Comparison of ENCODE assay signal across 20 cellular contexts in genomic region chr11:95989780-95990179, GRCh38.
"Had no signal": no experiment of that assay in that cellular context is flagged by ENCODE, and none has a peak within 500 bp of the region (broad histone marks: within the 10 kb centered on the region; RNA-seq: fewer than 3 reads in every experiment).

No MANE protein-coding gene starts in this region.

- H3K4me1 Mint-ChIP-seq: natural killer cell had no signal

- H3K9me3 ChIP-seq: esophagus squamous epithelium, gastroesophageal sphincter, left ventricle myocardium inferior, ovary, right atrium auricular region, tibial nerve had no signal

- DNase-seq: effector memory CD8-positive, alpha-beta T cell; esophagus squamous epithelium; foreskin fibroblast; glutamatergic neuron; islet precursor cell; left ventricle myocardium inferior; mesenchymal stem cell; natural killer cell; nucleus accumbens; ovary; small intestine; stimulated activated CD4-positive, alpha-beta T cell treated with anti-CD3 and anti-CD28 coated beads, Interleukin-12 subunit alpha, Interleukin-12 subunit beta, amount 100 ng/mL, for 4 hours; stimulated activated naive CD4-positive, alpha-beta T cell had no signal

- H3K36me3 ChIP-seq: neural progenitor cell, ovary had no signal

- H3K9ac ChIP-seq: neural progenitor cell had no signal

- ATAC-seq: effector memory CD8-positive, alpha-beta T cell; gastroesophageal sphincter; natural killer cell had no signal

- H2AFZ ChIP-seq: neural progenitor cell had no signal

- H3K9me3 Mint-ChIP-seq: dendritic cell treated with granulocyte-macrophage colony-stimulating factor and Interleukin-4, amounts not matched to agents 40 ng/mL and 50 ng/mL, for 4 days; effector memory CD8-positive, alpha-beta T cell; natural killer cell; neural progenitor cell had no signal

- H3K4me2 ChIP-seq: neural progenitor cell had no signal

- H3K27ac ChIP-seq: esophagus squamous epithelium, gastroesophageal sphincter, left ventricle myocardium inferior, neural progenitor cell, ovary, right atrium auricular region had no signal

- H3K27me3 ChIP-seq: esophagus squamous epithelium, gastroesophageal sphincter, neural progenitor cell, ovary, right atrium auricular region, tibial nerve had no signal

- H3K36me3 Mint-ChIP-seq: natural killer cell had no signal

- H3K4me1 ChIP-seq: right atrium auricular region had no signal

- H3K4me3 ChIP-seq: esophagus squamous epithelium, gastroesophageal sphincter, left ventricle myocardium inferior, lung, neural progenitor cell, ovary, right atrium auricular region, tibial nerve had no signal

- H3K27me3 Mint-ChIP-seq: dendritic cell treated with granulocyte-macrophage colony-stimulating factor and Interleukin-4, amounts not matched to agents 40 ng/mL and 50 ng/mL, for 4 days; effector memory CD8-positive, alpha-beta T cell had no signal

- H3K4me3 Mint-ChIP-seq: dendritic cell treated with granulocyte-macrophage colony-stimulating factor and Interleukin-4, amounts not matched to agents 40 ng/mL and 50 ng/mL, for 4 days; effector memory CD8-positive, alpha-beta T cell; natural killer cell; neural progenitor cell had no signal

- FAIRE-seq: colon, small intestine had no signal

- H3K27ac Mint-ChIP-seq: dendritic cell treated with granulocyte-macrophage colony-stimulating factor and Interleukin-4, amounts not matched to agents 40 ng/mL and 50 ng/mL, for 4 days; effector memory CD8-positive, alpha-beta T cell; natural killer cell; neural progenitor cell had no signal
